ENCODE assay signal across 24 cellular contexts in the genomic region with DNA sequence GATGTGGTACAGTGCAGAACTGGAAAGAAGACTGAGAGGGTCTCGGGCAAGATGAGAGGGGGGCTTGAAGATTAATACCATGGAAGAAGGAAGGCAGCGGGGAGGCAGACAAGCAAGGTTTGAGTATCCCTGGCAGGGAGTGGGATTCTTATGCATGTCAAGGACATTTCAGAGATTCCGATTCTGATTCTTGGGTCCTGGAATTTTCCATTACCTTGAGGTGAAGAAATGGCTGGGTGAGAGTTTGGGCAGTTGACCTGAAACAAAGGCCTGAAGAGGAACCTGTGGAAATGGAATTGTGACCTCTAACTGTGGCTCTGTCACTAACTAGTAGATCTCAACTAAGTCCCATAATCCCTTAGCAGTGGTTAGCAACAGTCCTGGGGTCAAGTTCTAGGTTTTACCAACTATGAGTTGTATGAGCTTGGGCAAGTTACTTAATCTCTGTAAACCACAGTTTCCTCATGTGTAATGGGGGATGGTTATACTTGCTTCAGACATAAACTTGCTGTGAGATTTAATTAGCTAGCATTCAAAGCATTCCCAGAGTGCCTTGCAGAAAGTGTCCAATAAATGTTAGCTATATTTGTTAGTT. TPM values are rescaled to one million over a fixed set of nuclear protein-coding genes. Genes with fewer than 3 reads are reported as not detected.
A peak's percentile ranks its signal among the peaks of the same experiment; 100 is the strongest.
DNase-seq lines count a peak whose midpoint lies in the region; FAIRE-seq and TF ChIP-seq lines count a peak whose summit lies in the region.
"Had no signal": no experiment of that assay in that cellular context is flagged by ENCODE, and none has a peak within 500 bp of the region (broad histone marks: within the 10 kb centered on the region; RNA-seq: fewer than 3 reads in every experiment).

No MANE protein-coding gene starts in this region.

- no peaks in the 10 kb centered on the region for H3K36me3 Mint-ChIP-seq in activated CD4-positive, alpha-beta T cell treated with anti-CD3 and anti-CD28 coated beads, Interleukin-2, amount 10 ng/mL, durations not matched to agents 7 days and 5 days (ENCODE audit: low read depth)
- H3K36me3 Mint-ChIP-seq: activated CD4-positive, alpha-beta memory T cell treated with anti-CD3 and anti-CD28 coated beads for 36 hours had no signal

- no peaks in the 10 kb centered on the region for H3K9me3 Mint-ChIP-seq in activated CD4-positive, alpha-beta T cell treated with anti-CD3 and anti-CD28 coated beads, Interleukin-2, amount 10 ng/mL, durations not matched to agents 7 days and 5 days
- H3K9me3 Mint-ChIP-seq: activated CD4-positive, alpha-beta memory T cell treated with anti-CD3 and anti-CD28 coated beads for 36 hours had no signal

- no peak overlapping the region for H3K27ac Mint-ChIP-seq in activated CD4-positive, alpha-beta T cell treated with anti-CD3 and anti-CD28 coated beads, Interleukin-2, amount 10 ng/mL, durations not matched to agents 7 days and 5 days
- H3K27ac Mint-ChIP-seq: activated CD4-positive, alpha-beta memory T cell treated with anti-CD3 and anti-CD28 coated beads for 36 hours had no signal

- peak; percentile 1 for DNase-seq in Jurkat, Clone E6-1 (ENCODE audit: low read depth, low spot score)
- DNase-seq in NOMO-1 (lab: John Stamatoyannopoulos, UW; ENCODE audit: unreplicated experiment in 2 of 2) (peak; percentile 80 to 81), bronchial epithelial cell (ENCODE audit: low read depth) (peak; percentile 11), renal cortical epithelial cell (ENCODE audit: low read depth) (peak; percentile 48), NCI-H1417 (lab: John Stamatoyannopoulos, UW) (no peak), superior temporal gyrus (ENCODE audit: extremely low spot score) (no peak)
- DNase-seq in activated CD4-positive, alpha-beta T cell treated with anti-CD3 and anti-CD28 coated beads, Interleukin-2, amount 10 ng/mL, durations not matched to agents 7 days and 5 days, result no peak
- DNase-seq: activated CD4-positive, alpha-beta memory T cell treated with anti-CD3 and anti-CD28 coated beads for 36 hours; activated effector memory CD4-positive, alpha-beta T cell treated with anti-CD3 and anti-CD28 coated beads, Interleukin-2, amount 50 U/mL, for 16 hours; cortex of kidney; DND-41; head of caudate nucleus; left ventricle myocardium inferior; mucosa of descending colon; NCI-H1930; NCI-H446; NK-92 treated with Interleukin-12 subunit alpha and Interleukin-12 subunit beta, amount 100 ng/mL, for 24 hours; Right ventricle myocardium superior; spleen; stimulated activated CD4-positive, alpha-beta T cell treated with anti-CD3 and anti-CD28 coated beads, Interleukin-4, amount 100 ng/mL, for 24 hours; T-helper 2 cell; upper lobe of left lung had no signal

- H3K4me3 ChIP-seq in Jurkat, Clone E6-1 (ENCODE audit: low read length), result no peak overlapping the region
- H3K4me3 ChIP-seq in bronchial epithelial cell (ENCODE audit: low read depth, low read length), result no peak overlapping the region
- H3K4me3 ChIP-seq: breast epithelium, left ventricle myocardium inferior, mucosa of descending colon, spleen, upper lobe of left lung had no signal

- no peaks in the 10 kb centered on the region for H3K36me3 ChIP-seq in bronchial epithelial cell (ENCODE audit: control insufficient read depth, insufficient read depth, low read length)
- H3K36me3 ChIP-seq: breast epithelium, left ventricle myocardium inferior, spleen, upper lobe of left lung had no signal

- no peaks in the 10 kb centered on the region for H3K27me3 ChIP-seq in bronchial epithelial cell (ENCODE audit: control insufficient read depth, insufficient read depth, low read length)
- H3K27me3 ChIP-seq: upper lobe of left lung had no signal

- CTCF ChIA-PET in activated CD4-positive, alpha-beta T cell treated with anti-CD3 and anti-CD28 coated beads, Interleukin-2, amount 10 ng/mL, durations not matched to agents 7 days and 5 days (lab: Charles Lee), result interaction anchor here (0.5 kb wide), 1 partner anchor 17 kb away, joined by 3 read pairs; no protein-coding TSS in a partner anchor

- H3K27me3 Mint-ChIP-seq in activated CD4-positive, alpha-beta T cell treated with anti-CD3 and anti-CD28 coated beads, Interleukin-2, amount 10 ng/mL, durations not matched to agents 7 days and 5 days, result peaks cover 44% of the 10 kb centered on the region

- H3K4me1 Mint-ChIP-seq in activated CD4-positive, alpha-beta T cell treated with anti-CD3 and anti-CD28 coated beads, Interleukin-2, amount 10 ng/mL, durations not matched to agents 7 days and 5 days, result no peaks in the 10 kb centered on the region

- no peak overlapping the region for H3K4me3 Mint-ChIP-seq in activated CD4-positive, alpha-beta T cell treated with anti-CD3 and anti-CD28 coated beads, Interleukin-2, amount 10 ng/mL, durations not matched to agents 7 days and 5 days
- H3K4me3 Mint-ChIP-seq: activated CD4-positive, alpha-beta memory T cell treated with anti-CD3 and anti-CD28 coated beads for 36 hours had no signal

- no peak for FAIRE-seq in bronchial epithelial cell (lab: Jason Lieb, UNC)
- FAIRE-seq: endometrium had no signal

- TF ChIP-seq CTCF in bronchial epithelial cell (IDR thresholded peaks at IDR 0.05; ENCODE audit: insufficient read depth, low read length, severe bottlenecking), result no peak

- POLR2A ChIA-PET in activated CD4-positive, alpha-beta T cell treated with anti-CD3 and anti-CD28 coated beads, Interleukin-2, amount 10 ng/mL, durations not matched to agents 7 days and 5 days (lab: Charles Lee), result no interaction called here

RNA-seq across cellular contexts. Expression of a gene that starts 8.6 kb away (rescaled TPM):
- polyA plus RNA-seq in Jurkat, Clone E6-1 (2012; ENCODE audit: insufficient read depth, insufficient read length), result 1.4 TPM
- total RNA-seq in bronchial epithelial cell (0.79 TPM in 1 of 2 replicates, not detected in the other), renal cortical epithelial cell (0.05 TPM in 1 of 2 replicates, not detected in the other)
- not detected for total RNA-seq in activated CD4-positive, alpha-beta T cell treated with anti-CD3 and anti-CD28 coated beads, Interleukin-2, amount 10 ng/mL, durations not matched to agents 7 days and 5 days

Comparison
In these comparisons a context has a peak if more than half of its experiments do, and no peak if none do; other contexts are left out.
1. DNase-seq: peak in Jurkat, Clone E6-1 (single experiment), NOMO-1 (2 of 2), bronchial epithelial cell (single experiment) and renal cortical epithelial cell (single experiment); none in activated CD4-positive, alpha-beta T cell treated with anti-CD3 and anti-CD28 coated beads, Interleukin-2, amount 10 ng/mL, durations not matched to agents 7 days and 5 days (single experiment), NCI-H1417 (0 of 3) and superior temporal gyrus (single experiment).